ENCODE assay signal across 11 cellular contexts in the genomic region with DNA sequence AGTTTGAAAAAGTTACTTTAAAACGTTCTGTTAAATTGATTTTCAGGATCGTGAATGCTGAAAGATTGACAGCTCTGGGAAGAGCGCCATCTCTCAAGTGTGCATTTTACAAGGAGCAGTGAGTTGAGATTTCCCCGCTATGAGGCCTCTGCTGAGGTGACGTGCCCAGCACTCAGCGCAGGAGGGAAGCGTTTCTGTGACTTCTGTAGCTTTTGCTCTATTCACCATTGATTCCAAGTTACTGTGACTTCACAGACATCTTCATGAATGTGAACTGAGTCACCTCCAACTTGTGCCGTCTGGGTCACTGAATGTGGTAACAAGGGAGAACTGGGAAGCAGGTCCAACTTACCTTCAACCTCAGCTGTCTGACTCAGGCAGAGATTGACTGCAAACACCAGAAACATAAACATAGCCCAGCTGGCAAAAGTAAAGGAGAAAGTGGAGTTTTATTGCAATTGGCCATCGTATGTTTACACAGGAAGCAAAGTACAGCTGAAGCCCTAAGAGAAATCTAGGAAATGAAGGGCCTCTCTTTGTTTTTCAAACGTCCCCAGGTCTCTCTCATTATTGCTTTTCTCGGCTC.
DNase-seq lines count a peak whose midpoint lies in the region; ATAC-seq and TF ChIP-seq lines count a peak whose summit lies in the region.
"Had no signal": no experiment of that assay in that cellular context is flagged by ENCODE, and none has a peak within 500 bp of the region (broad histone marks: within the 10 kb centered on the region; RNA-seq: fewer than 3 reads in every experiment).

No MANE protein-coding gene starts in this region.

- no peaks in the 10 kb centered on the region for H3K27me3 ChIP-seq in esophagus squamous epithelium
- H3K27me3 ChIP-seq: cardiac muscle cell had no signal

- H3K27ac ChIP-seq in esophagus squamous epithelium: no peak overlapping the region
- H3K27ac ChIP-seq: cardiac muscle cell had no signal

- H3K4me1 Mint-ChIP-seq in stimulated activated memory B cell treated with anti-CD40 and anti-IgM and Interleukin-4, amounts not matched to agents 10 μg/mL and 1 μg/mL and 100 μg/mL, for 72 hours: no peaks in the 10 kb centered on the region

- no peak for TF ChIP-seq CTCF in esophagus squamous epithelium (IDR thresholded peaks at IDR 0.05)

- no peak overlapping the region for H3K4me3 ChIP-seq in esophagus squamous epithelium
- H3K4me3 ChIP-seq: cardiac muscle cell had no signal

- WGBS in esophagus squamous epithelium, 2 donors: 51 to 52% methylated on average over 11 of the region's 11 CpGs

- ATAC-seq in stimulated activated memory B cell treated with anti-CD40 and anti-IgM and Interleukin-4, amounts not matched to agents 10 μg/mL and 1 μg/mL and 100 μg/mL, for 72 hours: no peak

- no peaks in the 10 kb centered on the region for H3K27me3 Mint-ChIP-seq in stimulated activated memory B cell treated with anti-CD40 and anti-IgM and Interleukin-4, amounts not matched to agents 10 μg/mL and 1 μg/mL and 100 μg/mL, for 72 hours

- H3K9me3 Mint-ChIP-seq in stimulated activated memory B cell treated with anti-CD40 and anti-IgM and Interleukin-4, amounts not matched to agents 10 μg/mL and 1 μg/mL and 100 μg/mL, for 72 hours: no peaks in the 10 kb centered on the region

- H3K36me3 ChIP-seq in esophagus squamous epithelium: no peaks in the 10 kb centered on the region
- H3K36me3 ChIP-seq: cardiac muscle cell had no signal

- H3K4me3 Mint-ChIP-seq in stimulated activated memory B cell treated with anti-CD40 and anti-IgM and Interleukin-4, amounts not matched to agents 10 μg/mL and 1 μg/mL and 100 μg/mL, for 72 hours: no peak overlapping the region

- intact Hi-C loops in esophagus squamous epithelium (cut with DNase I): no loop called here

- no peaks in the 10 kb centered on the region for H3K4me1 ChIP-seq in esophagus squamous epithelium

- no peaks in the 10 kb centered on the region for H3K9me3 ChIP-seq in esophagus squamous epithelium

- DNase-seq in EH (ENCODE audit: low read depth) (peak; percentile 13), NCI-H1105 treated with DMSO at 0.1 percent for 48 hours (lab: John Stamatoyannopoulos, UW) (peak; percentile 6), fibroblast of gingiva (ENCODE audit: low read depth) (peak; percentile 20), renal cortical epithelial cell (ENCODE audit: low read depth) (peak; percentile 45), NCI-H2196 (lab: John Stamatoyannopoulos, UW; ENCODE audit: unreplicated experiment) (no peak), DMS153 treated with DMSO at 0.1 percent for 48 hours (lab: John Stamatoyannopoulos, UW; ENCODE audit: unreplicated experiment) (no peak), esophagus squamous epithelium (lab: John Stamatoyannopoulos, UW) (no peak)
- DNase-seq: activated CD4-positive, alpha-beta T cell treated with anti-CD3 and anti-CD28 coated beads, Interleukin-2, amount 50 U/mL, for 4 hours; NCI-H187 had no signal

- H3K27ac Mint-ChIP-seq in stimulated activated memory B cell treated with anti-CD40 and anti-IgM and Interleukin-4, amounts not matched to agents 10 μg/mL and 1 μg/mL and 100 μg/mL, for 72 hours: no peak overlapping the region

- TF ChIP-seq POLR2A in esophagus squamous epithelium (IDR thresholded peaks at IDR 0.05): no peak

- H3K36me3 Mint-ChIP-seq in stimulated activated memory B cell treated with anti-CD40 and anti-IgM and Interleukin-4, amounts not matched to agents 10 μg/mL and 1 μg/mL and 100 μg/mL, for 72 hours: no peaks in the 10 kb centered on the region

Comparison
In these comparisons a context has a peak if more than half of its experiments do, and no peak if none do; other contexts are left out.
1. DNase-seq: peak in EH (single experiment), NCI-H1105 treated with DMSO at 0.1 percent for 48 hours (single experiment), fibroblast of gingiva (single experiment) and renal cortical epithelial cell (single experiment); none in NCI-H2196 (single experiment), DMS153 treated with DMSO at 0.1 percent for 48 hours (single experiment) and esophagus squamous epithelium (single experiment).